ENCODE assay signal across 22 cellular contexts in genomic region chr20:20953738-20954657, GRCh38.
A peak's percentile ranks its signal among the peaks of the same experiment; 100 is the strongest.
DNase-seq lines count a peak whose midpoint lies in the region; ATAC-seq and TF ChIP-seq lines count a peak whose summit lies in the region.
"Had no signal": no experiment of that assay in that cellular context is flagged by ENCODE, and none has a peak within 500 bp of the region (broad histone marks: within the 10 kb centered on the region; RNA-seq: fewer than 3 reads in every experiment).

No MANE protein-coding gene starts in this region.

- no peaks in the 10 kb centered on the region for H3K27me3 ChIP-seq in MM.1S (replicated peaks; ENCODE audit: insufficient read depth, low read length)
- H3K27me3 ChIP-seq in H9 (ENCODE audit: insufficient read depth, low read length): no peaks in the 10 kb centered on the region

- H3K9ac ChIP-seq in MM.1S (ENCODE audit: low read length) (no peak overlapping the region), H9 (ENCODE audit: extremely low read depth, insufficient read length, low read length) (no peak overlapping the region)

- H2BK5ac ChIP-seq in H9 (ENCODE audit: insufficient read length, low read length): no peak overlapping the region

- no peak overlapping the region for H3K23ac ChIP-seq in H9 (ENCODE audit: insufficient read length, low read depth, low read length)

- H3K9me3 ChIP-seq in MM.1S (replicated peaks; ENCODE audit: insufficient read depth, low read length): no peaks in the 10 kb centered on the region
- H3K9me3 ChIP-seq in H9 (ENCODE audit: control insufficient read depth, low read depth, low read length): no peaks in the 10 kb centered on the region

- H4K91ac ChIP-seq in H9 (ENCODE audit: insufficient read length, low read depth, low read length): no peak overlapping the region

- no peaks in the 10 kb centered on the region for H3K79me1 ChIP-seq in H9 (ENCODE audit: insufficient read depth, low read depth, low read length, poor library complexity, severe bottlenecking)

- H3K18ac ChIP-seq in H9 (ENCODE audit: insufficient read length, low read depth, low read length): no peak overlapping the region

- peak overlapping the region; percentile 78 for H3K4me2 ChIP-seq in MM.1S (ENCODE audit: low read depth, low read length)
- no peak overlapping the region for H3K4me2 ChIP-seq in H9 (ENCODE audit: insufficient read depth, insufficient read length, low read length)

- H3K4ac ChIP-seq in H9 (ENCODE audit: low read depth, low read length): no peak overlapping the region

- H3K23me2 ChIP-seq in H9 (ENCODE audit: insufficient read length, low read depth, low read length, poor library complexity, severe bottlenecking): no peaks in the 10 kb centered on the region

- CTCF ChIA-PET in RWPE1 (lab: Yijun Ruan, JAX): interaction anchor here (0.5 to 1.1 kb wide), 3 partner anchors 96 to 1032 kb away, joined by 3 to 6 read pairs (median 3); no protein-coding TSS in a partner anchor

- peak overlapping the region; percentile 34 for H3K4me3 ChIP-seq in MM.1S (ENCODE audit: low read length)

- H3K4me1 ChIP-seq in MM.1S (ENCODE audit: low read length) (peaks cover 8% of the 10 kb centered on the region; the same call in 1 of the 2 replicates), H9 (ENCODE audit: insufficient read depth, low read length) (no peaks in the 10 kb centered on the region)

- no peak overlapping the region for H3K4me3 Mint-ChIP-seq in H9
- H3K4me3 Mint-ChIP-seq: CD14-positive monocyte; T-helper 1 cell treated with Interleukin-12 subunit alpha and Interleukin-12 subunit beta and Interleukin-4 antibody, amounts not matched to agents 30 μg/mL and 1 μg/mL, for 36 hours had no signal

- H3K36me3 Mint-ChIP-seq in H9 (ENCODE audit: insufficient read depth in 1 of 3, low read depth in 3 of 3): no peaks in the 10 kb centered on the region
- H3K36me3 Mint-ChIP-seq: CD14-positive monocyte had no signal

- peak; percentile 49 for ATAC-seq in GM19351 (IDR thresholded peaks at IDR 0.05; ENCODE audit: unreplicated experiment)
- ATAC-seq: Panc1 had no signal

- H2AK5ac ChIP-seq in H9 (ENCODE audit: insufficient read length, low read length): no peak overlapping the region

- H3K56ac ChIP-seq in H9 (ENCODE audit: insufficient read length, low read depth, low read length): no peak overlapping the region

- H3K27me3 Mint-ChIP-seq in H9 (ENCODE audit: low read depth): no peaks in the 10 kb centered on the region; the same call in 1 of the 2 replicates

- no peak overlapping the region for H3K14ac ChIP-seq in H9 (ENCODE audit: insufficient read depth, low read length)

- H3K9me2 ChIP-seq in MM.1S (replicated peaks; ENCODE audit: insufficient read depth, low read length): no peaks in the 10 kb centered on the region

- no peaks in the 10 kb centered on the region for H3K9me3 Mint-ChIP-seq in H9
- H3K9me3 Mint-ChIP-seq: CD14-positive monocyte; T-helper 1 cell treated with Interleukin-12 subunit alpha and Interleukin-12 subunit beta and Interleukin-4 antibody, amounts not matched to agents 30 μg/mL and 1 μg/mL, for 36 hours had no signal

- DNase-seq in MM.1S (peak; percentile 61), OCI-M1 (lab: John Stamatoyannopoulos, UW) (peak; percentile 7), medulla oblongata (ENCODE audit: extremely low spot score) (peak; percentile 30), HuH-7.5 (ENCODE audit: low spot score) (no peak), RWPE1 (ENCODE audit: low spot score) (no peak), pons (ENCODE audit: low spot score) (no peak), H9 (no peak)
- DNase-seq: ACHN; AML-193; DMS 273 treated with DMSO at 0.1 percent for 48 hours; HCEC 1CT; KBM-7; NCI-H1048; NCI-H1436 treated with DMSO at 0.1 percent for 48 hours; NCI-H2081 treated with DMSO at 0.1 percent for 48 hours; NCI-H524; NK-92 treated with Interleukin-12 subunit alpha and Interleukin-12 subunit beta, amount 100 ng/mL, for 24 hours; Right ventricle myocardium superior had no signal

- H2AFZ ChIP-seq in MM.1S (ENCODE audit: low read length): peak overlapping the region; percentile 52
- H2AFZ ChIP-seq in H9 (ENCODE audit: low read length): no peak overlapping the region

- H4K20me1 ChIP-seq in MM.1S (ENCODE audit: insufficient read depth, low read length) (no peaks in the 10 kb centered on the region), H9 (ENCODE audit: control insufficient read depth, insufficient read depth, insufficient read length) (no peaks in the 10 kb centered on the region)

- POLR2A ChIA-PET in RWPE1 (lab: Yijun Ruan, JAX; ENCODE audit: low non-redundant PET): no interaction called here

- no peak overlapping the region for H3T11ph ChIP-seq in H9 (ENCODE audit: low read length)

- TF ChIP-seq CTCF in MM.1S (IDR thresholded peaks at IDR 0.05; ENCODE audit: low read length) (no peak), RWPE1 (conservative IDR thresholded peaks at IDR 0.05; ENCODE audit: low read depth) (no peak), H9 (conservative IDR thresholded peaks at IDR 0.05) (no peak)

- peaks cover 5% of the 10 kb centered on the region; the same call in 1 of the 2 replicates for H3F3A ChIP-seq in MM.1S (ENCODE audit: insufficient read depth, low read length)

- H2BK20ac ChIP-seq in H9 (ENCODE audit: low read depth, low read length, poor library complexity, severe bottlenecking): no peak overlapping the region

- H3K27ac ChIP-seq in MM.1S (ENCODE audit: low read length) (no peak overlapping the region), RWPE1 (no peak overlapping the region), H9 (ENCODE audit: insufficient read length, low read depth, low read length) (no peak overlapping the region)

- no peak overlapping the region for H2BK120ac ChIP-seq in H9 (ENCODE audit: low read depth, low read length, poor library complexity, severe bottlenecking)

- no peak overlapping the region for H2BK12ac ChIP-seq in H9 (ENCODE audit: insufficient read length, low read depth, low read length)

- H3K79me2 ChIP-seq in MM.1S (ENCODE audit: low read length): no peaks in the 10 kb centered on the region
- no peaks in the 10 kb centered on the region for H3K79me2 ChIP-seq in H9 (ENCODE audit: insufficient read depth, low read length)

- H3K27ac Mint-ChIP-seq in H9: no peak overlapping the region
- H3K27ac Mint-ChIP-seq: CD14-positive monocyte; T-helper 1 cell treated with Interleukin-12 subunit alpha and Interleukin-12 subunit beta and Interleukin-4 antibody, amounts not matched to agents 30 μg/mL and 1 μg/mL, for 36 hours had no signal

- WGBS in H9 (ENCODE audit: extremely low coverage, insufficient read length, low lambda C conversion rate): no CpG with 5 or more reads among the region's 12 CpGs

- H3K4me1 Mint-ChIP-seq in H9: peaks cover 2 to 6% of the 10 kb centered on the region in 2 experiments; a peak in 1 of 4 replicates
- H3K4me1 Mint-ChIP-seq: CD14-positive monocyte had no signal

- H3K36me3 ChIP-seq in MM.1S (replicated peaks; ENCODE audit: insufficient read depth, low read length): no peaks in the 10 kb centered on the region

- no peak overlapping the region for H4K5ac ChIP-seq in H9 (ENCODE audit: insufficient read length, low read depth, low read length)

- H2BK15ac ChIP-seq in H9 (ENCODE audit: low read depth, low read length): no peak overlapping the region

- no peak overlapping the region for H4K8ac ChIP-seq in H9 (replicated peaks; ENCODE audit: insufficient read length, low read depth, low read length)

Comparison
In these comparisons a context has a peak if more than half of its experiments do, and no peak if none do; other contexts are left out.
1. DNase-seq: peak in MM.1S (single experiment), OCI-M1 (single experiment) and medulla oblongata (single experiment); none in HuH-7.5 (single experiment), RWPE1 (single experiment), pons (single experiment) and H9 (single experiment).